In the genomic region with DNA sequence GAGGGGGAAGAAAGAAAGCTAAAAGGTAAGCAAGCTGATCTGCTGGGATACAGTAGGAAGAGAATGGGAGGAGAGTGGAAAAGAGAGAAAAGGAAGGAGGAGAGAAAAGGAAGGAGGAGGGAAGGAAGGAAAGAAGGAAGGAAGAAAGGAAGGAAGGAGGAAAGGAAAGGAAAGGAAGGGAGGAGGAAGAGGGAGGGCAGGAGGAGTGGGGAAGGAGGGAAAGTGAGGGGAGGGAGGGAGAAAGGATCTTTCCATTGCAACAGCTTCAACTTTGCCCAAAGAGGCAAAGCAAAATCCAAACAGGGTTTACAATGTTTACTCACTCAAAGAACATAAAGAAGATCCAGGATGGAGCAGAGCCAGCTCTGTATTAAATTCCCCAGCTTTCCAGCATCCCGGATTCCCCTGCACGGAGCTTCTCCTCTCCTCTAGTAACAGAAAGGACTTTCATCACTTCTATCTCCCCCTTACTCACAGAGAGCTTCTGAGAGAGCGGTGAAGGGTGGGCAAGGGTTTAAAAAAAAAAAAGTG, we compare ENCODE assay signal across 1 cellular context.
TF ChIP-seq lines count a peak whose summit lies in the region.

No MANE protein-coding gene starts in this region.

TF ChIP-seq in IMR-90, 13 proteins besides CTCF, POLR2A, EP300 and RAD21:
- TF ChIP-seq NFE2L2 (IDR thresholded peaks at IDR 0.05; ENCODE audit: low read depth, low read length) (no peak), CHD1 (IDR thresholded peaks at IDR 0.05; ENCODE audit: low read depth, low read length) (no peak), CEBPB (IDR thresholded peaks at IDR 0.05; ENCODE audit: low read depth, low read length) (no peak), MXI1 (IDR thresholded peaks at IDR 0.05; ENCODE audit: borderline replicate concordance, low read depth, low read length) (no peak), MAFK (IDR thresholded peaks at IDR 0.05; ENCODE audit: low read depth, low read length) (no peak), BHLHE40 (IDR thresholded peaks at IDR 0.05; ENCODE audit: low read depth, low read length) (no peak), RCOR1 (IDR thresholded peaks at IDR 0.05; ENCODE audit: insufficient replicate concordance, low read length) (no peak)
- TF ChIP-seq, protein P1, sequence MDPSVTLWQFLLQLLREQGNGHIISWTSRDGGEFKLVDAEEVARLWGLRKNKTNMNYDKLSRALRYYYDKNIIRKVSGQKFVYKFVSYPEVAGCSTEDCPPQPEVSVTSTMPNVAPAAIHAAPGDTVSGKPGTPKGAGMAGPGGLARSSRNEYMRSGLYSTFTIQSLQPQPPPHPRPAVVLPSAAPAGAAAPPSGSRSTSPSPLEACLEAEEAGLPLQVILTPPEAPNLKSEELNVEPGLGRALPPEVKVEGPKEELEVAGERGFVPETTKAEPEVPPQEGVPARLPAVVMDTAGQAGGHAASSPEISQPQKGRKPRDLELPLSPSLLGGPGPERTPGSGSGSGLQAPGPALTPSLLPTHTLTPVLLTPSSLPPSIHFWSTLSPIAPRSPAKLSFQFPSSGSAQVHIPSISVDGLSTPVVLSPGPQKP (IDR thresholded peaks at IDR 0.05; ENCODE audit: borderline replicate concordance, low read depth, low read length): no peak
- TF ChIP-seq, protein P2, sequence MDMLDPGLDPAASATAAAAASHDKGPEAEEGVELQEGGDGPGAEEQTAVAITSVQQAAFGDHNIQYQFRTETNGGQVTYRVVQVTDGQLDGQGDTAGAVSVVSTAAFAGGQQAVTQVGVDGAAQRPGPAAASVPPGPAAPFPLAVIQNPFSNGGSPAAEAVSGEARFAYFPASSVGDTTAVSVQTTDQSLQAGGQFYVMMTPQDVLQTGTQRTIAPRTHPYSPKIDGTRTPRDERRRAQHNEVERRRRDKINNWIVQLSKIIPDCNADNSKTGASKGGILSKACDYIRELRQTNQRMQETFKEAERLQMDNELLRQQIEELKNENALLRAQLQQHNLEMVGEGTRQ (IDR thresholded peaks at IDR 0.05; ENCODE audit: low read depth, low read length): no peak
